Comparison of ENCODE assay signal across 21 cellular contexts in the genomic region with DNA sequence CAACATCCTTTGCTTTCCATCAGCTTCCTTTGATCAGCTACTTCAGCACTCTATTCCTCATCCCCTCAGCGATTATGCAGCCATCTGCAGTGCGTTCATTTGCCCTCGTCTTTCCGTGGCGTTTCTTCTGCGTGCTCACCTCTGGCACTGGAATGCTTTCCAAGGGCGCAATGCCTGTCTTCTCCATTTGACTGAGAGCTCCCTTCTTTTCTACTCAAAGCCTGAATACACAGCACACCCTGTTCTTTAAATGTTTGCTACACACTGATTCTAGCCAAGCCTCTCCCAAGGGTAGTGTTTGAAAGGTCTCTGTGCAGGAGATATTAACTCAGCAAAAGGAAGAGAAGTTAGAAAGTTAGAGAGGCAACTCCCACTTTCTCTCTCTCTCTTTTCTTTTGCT. TPM values are rescaled to one million over a fixed set of nuclear protein-coding genes. Genes with fewer than 3 reads are reported as not detected.
"Had no signal": no experiment of that assay in that cellular context is flagged by ENCODE, and none has a peak within 500 bp of the region (broad histone marks: within the 10 kb centered on the region; RNA-seq: fewer than 3 reads in every experiment).

No MANE protein-coding gene starts in this region.

- H3K36me3 ChIP-seq: breast epithelium, esophagus squamous epithelium had no signal

- ATAC-seq: activated CD8-positive, alpha-beta memory T cell treated with anti-CD3 and anti-CD28 coated beads, Interleukin-2, amount 10 ng/mL, durations not matched to agents 7 days and 5 days; activated T-cell treated with anti-CD3 and anti-CD28 coated beads, Interleukin-2, amount 50 U/mL, for 72 hours; natural killer cell treated with Interleukin-12 subunit alpha and Interleukin-12 subunit beta and Interleukin-15 and Interleukin-18, amount 100 ng/mL, for 72 hours had no signal

- H3K9me3 Mint-ChIP-seq: activated naive CD8-positive, alpha-beta T cell treated with anti-CD3 and anti-CD28 coated beads for 36 hours; activated T-cell treated with anti-CD3 and anti-CD28 coated beads, Interleukin-2, amount 50 U/mL, for 72 hours; natural killer cell treated with Interleukin-12 subunit alpha and Interleukin-12 subunit beta and Interleukin-15 and Interleukin-18, amount 100 ng/mL, for 72 hours had no signal

- H3K27me3 ChIP-seq: breast epithelium, esophagus squamous epithelium had no signal

- H3K9me3 ChIP-seq: esophagus squamous epithelium had no signal

- H3K27ac Mint-ChIP-seq: activated CD8-positive, alpha-beta memory T cell treated with anti-CD3 and anti-CD28 coated beads, Interleukin-2, amount 10 ng/mL, durations not matched to agents 7 days and 5 days; activated naive CD8-positive, alpha-beta T cell treated with anti-CD3 and anti-CD28 coated beads for 36 hours; activated T-cell treated with anti-CD3 and anti-CD28 coated beads, Interleukin-2, amount 50 U/mL, for 72 hours; mesothelial cell of epicardium; natural killer cell treated with Interleukin-12 subunit alpha and Interleukin-12 subunit beta and Interleukin-15 and Interleukin-18, amount 100 ng/mL, for 72 hours had no signal

- H3K4me3 ChIP-seq: breast epithelium, esophagus squamous epithelium had no signal

- H3K36me3 Mint-ChIP-seq: activated CD8-positive, alpha-beta memory T cell treated with anti-CD3 and anti-CD28 coated beads, Interleukin-2, amount 10 ng/mL, durations not matched to agents 7 days and 5 days; activated naive CD8-positive, alpha-beta T cell treated with anti-CD3 and anti-CD28 coated beads for 36 hours; natural killer cell treated with Interleukin-12 subunit alpha and Interleukin-12 subunit beta and Interleukin-15 and Interleukin-18, amount 100 ng/mL, for 72 hours had no signal

- H3K4me1 Mint-ChIP-seq: activated CD8-positive, alpha-beta memory T cell treated with anti-CD3 and anti-CD28 coated beads, Interleukin-2, amount 10 ng/mL, durations not matched to agents 7 days and 5 days; activated naive CD8-positive, alpha-beta T cell treated with anti-CD3 and anti-CD28 coated beads for 36 hours had no signal

- H3K4me3 Mint-ChIP-seq: activated CD8-positive, alpha-beta memory T cell treated with anti-CD3 and anti-CD28 coated beads, Interleukin-2, amount 10 ng/mL, durations not matched to agents 7 days and 5 days; activated naive CD8-positive, alpha-beta T cell treated with anti-CD3 and anti-CD28 coated beads for 36 hours; activated T-cell treated with anti-CD3 and anti-CD28 coated beads, Interleukin-2, amount 50 U/mL, for 72 hours; mesothelial cell of epicardium; natural killer cell treated with Interleukin-12 subunit alpha and Interleukin-12 subunit beta and Interleukin-15 and Interleukin-18, amount 100 ng/mL, for 72 hours had no signal

- DNase-seq: activated CD4-positive, alpha-beta T cell treated with anti-CD3 and anti-CD28 coated beads, Interleukin-2, amount 50 U/mL, for 48 hours; activated CD4-positive, CD25-positive, alpha-beta regulatory T cell treated with anti-CD3 and anti-CD28 coated beads, Interleukin-2, amount 50 U/mL, for 72 hours; activated CD8-positive, alpha-beta memory T cell treated with anti-CD3 and anti-CD28 coated beads, Interleukin-2, amount 10 ng/mL, durations not matched to agents 7 days and 5 days; activated gamma-delta T cell treated with Interleukin-2 at 50 U/mL for 16 hours; activated naive CD8-positive, alpha-beta T cell treated with anti-CD3 and anti-CD28 coated beads for 36 hours; activated T-cell treated with anti-CD3 and anti-CD28 coated beads, Interleukin-2, amount 50 U/mL, for 72 hours; dermis blood vessel endothelial cell; esophagus squamous epithelium; foreskin fibroblast; glutamatergic neuron; left ventricle myocardium superior; nucleus accumbens; stimulated activated CD4-positive, alpha-beta T cell treated with anti-CD3 and anti-CD28 coated beads, Interleukin-2, amount 100 ng/mL, for 48 hours; stimulated activated naive CD4-positive, alpha-beta T cell treated with Interleukin-2 at 50 U/mL for 16 hours had no signal

RNA-seq across cellular contexts. Expression of gene C1orf116, which starts 22.6 kb away (rescaled TPM):
- total RNA-seq: activated CD8-positive, alpha-beta memory T cell treated with anti-CD3 and anti-CD28 coated beads, Interleukin-2, amount 10 ng/mL, durations not matched to agents 7 days and 5 days; natural killer cell treated with Interleukin-12 subunit alpha and Interleukin-12 subunit beta and Interleukin-15 and Interleukin-18, amount 100 ng/mL, for 72 hours; T-helper 2 cell treated with Interferon-gamma antibody and Interleukin-4, amounts not matched to agents 100 ng/mL and 5 ng/mL, for 36 hours had no signal

RNA-seq across cellular contexts. Expression of gene FCAMR, which starts 39.7 kb away (rescaled TPM):
- total RNA-seq: activated CD8-positive, alpha-beta memory T cell treated with anti-CD3 and anti-CD28 coated beads, Interleukin-2, amount 10 ng/mL, durations not matched to agents 7 days and 5 days; activated naive CD8-positive, alpha-beta T cell treated with anti-CD3 and anti-CD28 coated beads for 36 hours; activated T-cell treated with anti-CD3 and anti-CD28 coated beads, Interleukin-2, amount 50 U/mL, for 72 hours; breast epithelium; cerebellum; dermis blood vessel endothelial cell; esophagus squamous epithelium; left ventricle myocardium superior; mesothelial cell of epicardium; natural killer cell treated with Interleukin-12 subunit alpha and Interleukin-12 subunit beta and Interleukin-15 and Interleukin-18, amount 100 ng/mL, for 72 hours; pulmonary artery endothelial cell; temporal lobe had no signal
